27 cellular contexts compared by ENCODE assay signal in the genomic region with DNA sequence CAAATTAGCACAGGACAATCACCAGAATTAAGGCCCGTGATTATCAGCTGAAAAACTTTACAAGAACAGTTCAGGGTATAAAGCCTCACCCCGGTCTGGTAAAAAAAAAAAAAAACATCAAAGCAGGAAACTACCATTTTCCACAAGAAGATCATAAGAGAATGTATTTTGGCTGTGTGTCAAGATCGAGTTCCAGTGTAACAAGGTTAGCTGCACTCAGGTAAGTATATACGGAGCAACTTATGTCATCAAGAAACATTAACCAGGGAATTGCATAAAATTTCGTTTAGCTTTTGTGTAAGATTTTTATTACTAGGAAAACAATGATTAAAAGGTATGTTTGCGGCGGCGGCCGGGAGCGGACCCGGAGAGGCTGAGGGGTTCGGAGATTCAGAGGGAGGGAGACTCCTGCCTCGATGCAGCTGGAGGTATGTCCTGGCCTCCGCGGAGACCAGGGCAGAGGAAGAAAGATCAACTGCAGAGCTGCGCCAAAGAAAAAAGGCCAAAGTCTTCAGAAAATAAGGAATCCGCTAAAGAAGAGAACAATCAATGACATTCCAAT.
DNase-seq lines count a peak whose midpoint lies in the region; ATAC-seq, FAIRE-seq and TF ChIP-seq lines count a peak whose summit lies in the region.
"Had no signal": no experiment of that assay in that cellular context is flagged by ENCODE, and none has a peak within 500 bp of the region (broad histone marks: within the 10 kb centered on the region; RNA-seq: fewer than 3 reads in every experiment).

No MANE protein-coding gene starts in this region.

- H3K9me2 ChIP-seq in PC-3 (replicated peaks; ENCODE audit: low read length) (no peaks in the 10 kb centered on the region), PC-9 (ENCODE audit: insufficient read depth) (no peaks in the 10 kb centered on the region)

- H3K27ac ChIP-seq in PC-3 (ENCODE audit: low read length) (no peak overlapping the region), PC-9 (no peak overlapping the region), small intestine (ENCODE audit: low read depth in 1 of 2, low read length in 1 of 2) (no peak overlapping the region)
- H3K27ac ChIP-seq: BLaER1 had no signal

- peak; percentile 31; the same call in 1 of the 2 replicates for ATAC-seq in PC-3
- peak; percentile 64 for ATAC-seq in mucosa of descending colon
- no peak for ATAC-seq in HG02885 (IDR thresholded peaks at IDR 0.05; ENCODE audit: poor library complexity, unreplicated experiment)
- ATAC-seq: GM12878 had no signal

- H3K36me3 ChIP-seq in PC-3 (ENCODE audit: low read depth, low read length) (no peaks in the 10 kb centered on the region), PC-9 (ENCODE audit: low read depth) (no peaks in the 10 kb centered on the region), mucosa of descending colon (ENCODE audit: low read depth) (no peaks in the 10 kb centered on the region), small intestine (ENCODE audit: control insufficient read depth in 2 of 2, insufficient read depth in 2 of 2, low read length in 2 of 2) (no peaks in the 10 kb centered on the region)
- H3K36me3 ChIP-seq: BE2C, BLaER1 had no signal

- intact Hi-C loops in PC-3 (cut with micrococcal nuclease) (no loop called here), PC-9 (cut with micrococcal nuclease; ENCODE audit: unreplicated experiment) (no loop called here), mucosa of descending colon (cut with DNase I, micrococcal nuclease) (no loop called here)

- H3F3A ChIP-seq in PC-3 (ENCODE audit: low read length, unreplicated experiment) (no peaks in the 10 kb centered on the region), PC-9 (ENCODE audit: insufficient read depth, low read depth) (no peaks in the 10 kb centered on the region)

- H4K20me1 ChIP-seq in PC-3 (ENCODE audit: low read length) (no peaks in the 10 kb centered on the region), PC-9 (ENCODE audit: insufficient read depth) (no peaks in the 10 kb centered on the region)
- H4K20me1 ChIP-seq: BLaER1 had no signal

- DNase-seq in NCI-H1105 treated with DMSO at 0.1 percent for 48 hours (lab: John Stamatoyannopoulos, UW) (peak; percentile 13), NCI-H1105 (lab: John Stamatoyannopoulos, UW) (no peak), PC-3 (peak; percentile 12), PC-9 (no peak), mucosa of descending colon (peak in 1 of 3 donors; percentile 12), small intestine (no peak), NCI-H187 treated with DMSO at 0.1 percent for 48 hours (lab: John Stamatoyannopoulos, UW) (no peak)
- DNase-seq: 8988T; ACHN; BE2C; C1 segment of cervical spinal cord; CD4-positive, alpha-beta memory T cell; CD4-positive, CD25-positive, alpha-beta regulatory T cell; CD8-positive, alpha-beta memory T cell; COR-L47; DMS 273 treated with DMSO at 0.1 percent for 48 hours; DMS153; DMS79; DND-41; EL; GDM1 had no signal

- no TSS peak for BruUV-seq in PC-3 (replicated peaks; lab: Mats Ljungman, UMichigan)
- BruUV-seq in PC-9 (replicated peaks; lab: Mats Ljungman, UMichigan) = no TSS peak

- H2AFZ ChIP-seq in PC-3 (ENCODE audit: low read length) = peak overlapping the region; percentile 56
- H2AFZ ChIP-seq in PC-9 = 0 out of 2 replicates have a peak overlapping the region, but pooled peaks have one; percentile 3

- CTCF ChIA-PET in PC-3 (lab: Charles Lee) (no interaction called here), PC-9 (lab: Charles Lee) (no interaction called here)

- FAIRE-seq in small intestine (lab: Jason Lieb, UNC) = no peak
- FAIRE-seq: A204.1, GM12878, GM12892, GM18507 had no signal

- H3K9ac ChIP-seq in PC-3 (ENCODE audit: low read length) = no peak overlapping the region
- H3K9ac ChIP-seq: BLaER1 had no signal

- H3K27me3 ChIP-seq in PC-3 (ENCODE audit: low read length) (peaks cover 7% of the 10 kb centered on the region; the same call in 1 of the 2 replicates), PC-9 (ENCODE audit: insufficient read depth, low read depth) (no peaks in the 10 kb centered on the region), small intestine (ENCODE audit: control insufficient read depth in 2 of 2, insufficient read depth in 2 of 2, low read length in 2 of 2) (no peaks in the 10 kb centered on the region)
- H3K27me3 ChIP-seq: BE2C, BLaER1 had no signal

- no peaks in the 10 kb centered on the region for H3K9me3 ChIP-seq in PC-3 (ENCODE audit: low read length)
- peaks cover 7% of the 10 kb centered on the region; the same call in 1 of the 2 replicates for H3K9me3 ChIP-seq in PC-9 (ENCODE audit: insufficient read depth, low read depth)
- peaks cover 13% of the 10 kb centered on the region for H3K9me3 ChIP-seq in mucosa of descending colon
- H3K9me3 ChIP-seq in small intestine (ENCODE audit: control insufficient read depth, low read depth) = peaks cover under 1% of the 10 kb centered on the region
- H3K9me3 ChIP-seq: BE2C had no signal

- H3K79me2 ChIP-seq in PC-3 (ENCODE audit: low read length) = no peaks in the 10 kb centered on the region
- H3K79me2 ChIP-seq in PC-9 (ENCODE audit: low read depth) = no peaks in the 10 kb centered on the region

- H3K4me3 ChIP-seq in PC-3 (ENCODE audit: low read length) (peak overlapping the region; percentile 31), PC-9 (no peak overlapping the region), mucosa of descending colon (no peak overlapping the region), small intestine (ENCODE audit: low read depth in 1 of 2, low read length in 2 of 2) (no peak overlapping the region)
- H3K4me3 ChIP-seq: BLaER1, GM12878 had no signal

- TF ChIP-seq CTCF in PC-3 (conservative IDR thresholded peaks at IDR 0.05; ENCODE audit: low read depth, low read length) (no peak), PC-9 (conservative IDR thresholded peaks at IDR 0.05) (no peak), mucosa of descending colon (IDR thresholded peaks at IDR 0.05) (no peak)

- POLR2A ChIA-PET in PC-3 (lab: Charles Lee; ENCODE audit: unreplicated experiment) (no interaction called here), PC-9 (lab: Charles Lee; ENCODE audit: unreplicated experiment) (no interaction called here)

- 85 to 87% (median 86%) methylated on average over 17 of the region's 17 CpGs for WGBS in small intestine, 3 donors

- H3K4me1 ChIP-seq in PC-3 (ENCODE audit: insufficient read depth, low read length) (no peaks in the 10 kb centered on the region), PC-9 (replicated peaks; ENCODE audit: insufficient read depth) (no peaks in the 10 kb centered on the region), mucosa of descending colon (ENCODE audit: low read depth) (no peaks in the 10 kb centered on the region), small intestine (ENCODE audit: control insufficient read depth in 2 of 2, insufficient read depth in 1 of 2, low read depth in 1 of 2, low read length in 1 of 2) (no peaks in the 10 kb centered on the region)
- H3K4me1 ChIP-seq: BE2C, BLaER1 had no signal

- H3K4me2 ChIP-seq in PC-3 (ENCODE audit: low read length) = peak overlapping the region; percentile 49
- no peak overlapping the region for H3K4me2 ChIP-seq in PC-9
- H3K4me2 ChIP-seq: BLaER1 had no signal

Comparison
In these comparisons a context has a peak if more than half of its experiments do, and no peak if none do; other contexts are left out.
1. DNase-seq: peak in NCI-H1105 treated with DMSO at 0.1 percent for 48 hours (single experiment) and PC-3 (single experiment); none in NCI-H1105 (single experiment), PC-9 (0 of 2), small intestine (single experiment) and NCI-H187 treated with DMSO at 0.1 percent for 48 hours (single experiment).